Comparison of ENCODE assay signal across 15 cellular contexts in the genomic region with DNA sequence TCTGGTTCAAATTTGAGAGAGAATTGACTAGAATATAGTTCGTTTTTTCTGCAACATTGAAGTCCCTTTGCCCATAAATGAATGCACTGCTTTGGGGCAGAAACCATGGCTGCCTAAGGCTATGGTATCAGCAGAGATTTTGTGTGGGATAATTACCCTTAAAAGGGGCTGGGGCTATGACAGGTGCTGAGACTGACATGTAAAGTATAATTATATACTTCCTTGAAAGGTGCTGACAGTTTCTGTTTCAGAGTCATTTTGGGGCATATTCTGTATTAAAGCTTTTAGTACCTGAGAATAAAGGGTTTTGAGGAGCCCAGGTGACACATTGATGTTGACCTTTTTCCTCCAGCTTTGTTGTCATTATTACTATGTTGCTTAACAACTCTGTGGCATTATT.
DNase-seq lines count a peak whose midpoint lies in the region; ATAC-seq and TF ChIP-seq lines count a peak whose summit lies in the region.
"Had no signal": no experiment of that assay in that cellular context is flagged by ENCODE, and none has a peak within 500 bp of the region (broad histone marks: within the 10 kb centered on the region; RNA-seq: fewer than 3 reads in every experiment).

No MANE protein-coding gene starts in this region.

- no peaks in the 10 kb centered on the region for H3K36me3 ChIP-seq in sigmoid colon
- H3K36me3 ChIP-seq: ovary had no signal

- no peak overlapping the region for H3K27ac Mint-ChIP-seq in progenitor cell of endocrine pancreas
- H3K27ac Mint-ChIP-seq: endodermal cell; T-helper 2 cell treated with Interferon-gamma antibody and Interleukin-4, amounts not matched to agents 5 μg/mL and 100 μg/mL, for 36 hours had no signal

- no peaks in the 10 kb centered on the region for H3K36me3 Mint-ChIP-seq in progenitor cell of endocrine pancreas (ENCODE audit: insufficient read depth)

- 18 to 53% methylated on average over 1 of the region's 1 CpG for WGBS in sigmoid colon, 2 donors

- intact Hi-C loops in sigmoid colon (cut with DNase I) = no loop called here

- no peaks in the 10 kb centered on the region for H3K9me3 Mint-ChIP-seq in progenitor cell of endocrine pancreas (ENCODE audit: low read depth)
- H3K9me3 Mint-ChIP-seq: endodermal cell; T-helper 2 cell treated with Interferon-gamma antibody and Interleukin-4, amounts not matched to agents 5 μg/mL and 100 μg/mL, for 36 hours had no signal

- no peak for TF ChIP-seq POLR2A in sigmoid colon (IDR thresholded peaks at IDR 0.05)

- no peak for TF ChIP-seq EP300 in sigmoid colon (IDR thresholded peaks at IDR 0.05)

- H3K27me3 Mint-ChIP-seq in progenitor cell of endocrine pancreas = no peaks in the 10 kb centered on the region

- no peak overlapping the region for H3K4me3 Mint-ChIP-seq in progenitor cell of endocrine pancreas (ENCODE audit: low read depth)
- H3K4me3 Mint-ChIP-seq: endodermal cell; T-helper 2 cell treated with Interferon-gamma antibody and Interleukin-4, amounts not matched to agents 5 μg/mL and 100 μg/mL, for 36 hours had no signal

- no peaks in the 10 kb centered on the region for H3K4me1 Mint-ChIP-seq in progenitor cell of endocrine pancreas (ENCODE audit: low read depth)
- H3K4me1 Mint-ChIP-seq: endodermal cell had no signal

- ATAC-seq in GM18907 (IDR thresholded peaks at IDR 0.05; ENCODE audit: unreplicated experiment) (peak; percentile 69), GM21737 (IDR thresholded peaks at IDR 0.05; ENCODE audit: unreplicated experiment) (peak; percentile 67), HG03196 (IDR thresholded peaks at IDR 0.05; ENCODE audit: unreplicated experiment) (peak; percentile 64)

- no peaks in the 10 kb centered on the region for H3K27me3 ChIP-seq in sigmoid colon
- H3K27me3 ChIP-seq: ovary had no signal

- no peak overlapping the region for H3K4me3 ChIP-seq in sigmoid colon
- H3K4me3 ChIP-seq: lung, ovary had no signal

- TF ChIP-seq CTCF in progenitor cell of endocrine pancreas (IDR thresholded peaks at IDR 0.05; ENCODE audit: unreplicated experiment) (no peak), sigmoid colon (IDR thresholded peaks at IDR 0.05) (no peak)

- H3K27ac ChIP-seq in sigmoid colon = no peak overlapping the region
- H3K27ac ChIP-seq: C4-2B, ovary had no signal

- peak; percentile 97 for DNase-seq in NCI-H748 (lab: John Stamatoyannopoulos, UW; ENCODE audit: unreplicated experiment)
- no peak for DNase-seq in stimulated activated CD4-positive, alpha-beta T cell treated with anti-CD3 and anti-CD28 coated beads, Interleukin-15, amount 100 ng/mL, for 24 hours
- no peak for DNase-seq in progenitor cell of endocrine pancreas (ENCODE audit: low spot score, unreplicated experiment)
- no peak for DNase-seq in sigmoid colon
- no peak for DNase-seq in pons (ENCODE audit: low spot score)
- DNase-seq: activated T-cell treated with anti-CD3 and anti-CD28 coated beads, Interleukin-2, amount 50 U/mL, for 1 hour; endodermal cell; head of caudate nucleus; ovary had no signal

- H3K9me3 ChIP-seq in sigmoid colon = no peaks in the 10 kb centered on the region
- H3K9me3 ChIP-seq: ovary had no signal

- H3K4me1 ChIP-seq in sigmoid colon = no peaks in the 10 kb centered on the region
